ENCODE assay signal across 22 cellular contexts in the genomic region with DNA sequence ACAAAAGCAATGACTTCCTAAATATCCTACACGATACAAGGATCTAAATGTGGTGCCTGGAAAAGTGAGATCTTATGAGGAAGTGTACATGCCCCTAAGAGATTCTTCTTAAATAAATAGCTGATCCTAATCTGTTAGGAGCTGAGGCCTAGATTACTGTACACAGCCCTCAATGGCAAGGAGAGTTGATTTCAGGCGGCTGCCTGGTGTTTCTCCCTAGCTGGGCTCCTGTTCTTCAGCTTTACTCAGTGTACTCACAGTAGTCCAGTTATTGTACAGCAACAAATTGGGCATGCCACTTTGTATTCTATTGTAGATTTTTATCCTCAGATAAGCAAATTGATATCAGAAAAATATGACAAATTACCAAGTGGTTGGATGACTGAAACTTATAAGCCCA.
DNase-seq lines count a peak whose midpoint lies in the region; ATAC-seq and TF ChIP-seq lines count a peak whose summit lies in the region.
"Had no signal": no experiment of that assay in that cellular context is flagged by ENCODE, and none has a peak within 500 bp of the region (broad histone marks: within the 10 kb centered on the region; RNA-seq: fewer than 3 reads in every experiment).

No MANE protein-coding gene starts in this region.

- peak; percentile 3 for DNase-seq in NCI-H748 (lab: John Stamatoyannopoulos, UW; ENCODE audit: unreplicated experiment)
- no peak for DNase-seq in NCI-H748 treated with DMSO at 0.1 percent for 48 hours (lab: John Stamatoyannopoulos, UW)
- DNase-seq in SK-N-SH = no peak
- peak; percentile 37 for DNase-seq in cerebellar cortex (ENCODE audit: low spot score)
- no peak for DNase-seq in mesothelial cell of epicardium (ENCODE audit: low spot score in 2 of 2, unreplicated experiment in 2 of 2)
- DNase-seq: 8988T; ACHN; CD4-positive, alpha-beta memory T cell; CD4-positive, CD25-positive, alpha-beta regulatory T cell; CD8-positive, alpha-beta memory T cell; DMS153; DMS53; DMS79; DND-41; EL; GDM1 had no signal

- peak overlapping the region; percentile 34 for H3K27ac Mint-ChIP-seq in mesothelial cell of epicardium
- H3K27ac Mint-ChIP-seq: CD14-positive monocyte; CD4-positive, alpha-beta memory T cell; CD4-positive, CD25-positive, alpha-beta regulatory T cell; CD8-positive, alpha-beta memory T cell had no signal

- peak overlapping the region in 1 of 2 experiments; percentile 34; a peak in 2 of 4 replicates for H3K27ac ChIP-seq in SK-N-SH (ENCODE audit: low read depth in 2 of 2, low read length in 1 of 2)
- H3K27ac ChIP-seq: BLaER1 had no signal

- TF ChIP-seq CTCF in SK-N-SH (IDR thresholded peaks at IDR 0.05) (no peak), mesothelial cell of epicardium (IDR thresholded peaks at IDR 0.05; ENCODE audit: unreplicated experiment) (no peak)

- POLR2A ChIA-PET in SK-N-SH (lab: Yijun Ruan, JAX) = no interaction called here

- CTCF ChIA-PET in SK-N-SH (lab: Yijun Ruan, JAX) = no interaction called here

- H3K4me2 ChIP-seq in SK-N-SH = no peak overlapping the region
- H3K4me2 ChIP-seq: BLaER1 had no signal

- no peaks in the 10 kb centered on the region for H3K79me2 ChIP-seq in SK-N-SH (ENCODE audit: insufficient read depth)

- H3K4me3 ChIP-seq in SK-N-SH (ENCODE audit: low read depth in 2 of 2, low read length in 1 of 2) = no peak overlapping the region
- H3K4me3 ChIP-seq: BLaER1, GM12878 had no signal

- TF ChIP-seq RAD21 in SK-N-SH (IDR thresholded peaks at IDR 0.05; ENCODE audit: low read length) = no peak

- H3K9me3 ChIP-seq in SK-N-SH = no peaks in the 10 kb centered on the region
- H3K9me3 ChIP-seq: BE2C, BLaER1 had no signal

- H3F3A ChIP-seq in SK-N-SH (replicated peaks; ENCODE audit: insufficient read depth) = no peaks in the 10 kb centered on the region

- ATAC-seq in SK-N-SH treated with all-trans-retinoic acid at 6 μM for 48 hours (peak; percentile 60), GM18511 (IDR thresholded peaks at IDR 0.05; ENCODE audit: unreplicated experiment) (no peak)
- ATAC-seq: GM12878 had no signal

- H3K4me1 ChIP-seq in SK-N-SH (ENCODE audit: control insufficient read depth in 1 of 2, insufficient read depth in 2 of 2, low read depth in 1 of 2, low read length in 1 of 2) = peaks cover 0 to 11% of the 10 kb centered on the region in 2 experiments; a peak in 2 of 4 replicates
- H3K4me1 ChIP-seq: BLaER1 had no signal

- H3K36me3 Mint-ChIP-seq in mesothelial cell of epicardium = peaks cover 2% of the 10 kb centered on the region
- H3K36me3 Mint-ChIP-seq: CD14-positive monocyte; CD4-positive, alpha-beta memory T cell; CD4-positive, CD25-positive, alpha-beta regulatory T cell; CD8-positive, alpha-beta memory T cell had no signal

- H3K27me3 Mint-ChIP-seq in mesothelial cell of epicardium (ENCODE audit: low read depth) = no peaks in the 10 kb centered on the region
- H3K27me3 Mint-ChIP-seq: CD4-positive, CD25-positive, alpha-beta regulatory T cell had no signal

- no peak overlapping the region for H3K9ac ChIP-seq in SK-N-SH
- H3K9ac ChIP-seq: BLaER1 had no signal

- H3K9me2 ChIP-seq in SK-N-SH = no peaks in the 10 kb centered on the region

- H2AFZ ChIP-seq in SK-N-SH (ENCODE audit: low read depth) = no peak overlapping the region

- peaks cover 22% of the 10 kb centered on the region for H3K4me1 Mint-ChIP-seq in mesothelial cell of epicardium
- H3K4me1 Mint-ChIP-seq: CD14-positive monocyte; CD4-positive, alpha-beta memory T cell; CD4-positive, CD25-positive, alpha-beta regulatory T cell; CD8-positive, alpha-beta memory T cell had no signal

- H4K20me1 ChIP-seq in SK-N-SH (ENCODE audit: insufficient read depth) = no peaks in the 10 kb centered on the region
- H4K20me1 ChIP-seq: BLaER1 had no signal

- peaks cover 4% of the 10 kb centered on the region for H3K9me3 Mint-ChIP-seq in mesothelial cell of epicardium
- H3K9me3 Mint-ChIP-seq: CD4-positive, alpha-beta memory T cell; CD4-positive, CD25-positive, alpha-beta regulatory T cell; CD8-positive, alpha-beta memory T cell had no signal

- 77% methylated on average over 2 of the region's 2 CpGs for WGBS in SK-N-SH (ENCODE audit: low lambda C conversion rate)

- TF ChIP-seq EP300 in SK-N-SH (IDR thresholded peaks at IDR 0.05; ENCODE audit: borderline replicate concordance in 1 of 2, low read depth in 1 of 2, low read length in 1 of 2) = no peak

- H3K27me3 ChIP-seq in SK-N-SH (ENCODE audit: insufficient read depth) = no peaks in the 10 kb centered on the region
- H3K27me3 ChIP-seq: BE2C, BLaER1 had no signal

- H3K4me3 Mint-ChIP-seq in mesothelial cell of epicardium = no peak overlapping the region
- H3K4me3 Mint-ChIP-seq: CD14-positive monocyte; CD4-positive, alpha-beta memory T cell; CD4-positive, CD25-positive, alpha-beta regulatory T cell; CD8-positive, alpha-beta memory T cell had no signal

- H3K36me3 ChIP-seq in SK-N-SH (replicated peaks in 1 of 2; ENCODE audit: control insufficient read depth in 1 of 2, insufficient read depth in 2 of 2, low read length in 1 of 2) = no peaks in the 10 kb centered on the region
- H3K36me3 ChIP-seq: BE2C, BLaER1 had no signal

TF ChIP-seq in SK-N-SH treated with all-trans-retinoic acid at 6 μM for 48 hours, 23 proteins besides CTCF, POLR2A, EP300 and RAD21:
- TF ChIP-seq ZNF565 (CRISPR knock-in tag; conservative IDR thresholded peaks at IDR 0.05; ENCODE audit: low read depth) (no peak), PPARA (CRISPR knock-in tag; IDR thresholded peaks at IDR 0.05; ENCODE audit: borderline replicate concordance) (0 out of 2 replicates have a peak, but pooled peaks have one; percentile 57), SNAI2 (CRISPR knock-in tag; IDR thresholded peaks at IDR 0.05) (no peak), ESRRG (CRISPR knock-in tag; IDR thresholded peaks at IDR 0.05) (no peak), ZFP3 (CRISPR knock-in tag; IDR thresholded peaks at IDR 0.05) (no peak)

TF ChIP-seq in SK-N-SH, 30 proteins besides CTCF, POLR2A, EP300 and RAD21:
- TF ChIP-seq GATA2 (CRISPR knock-in tag; IDR thresholded peaks at IDR 0.05) (no peak), SIN3A (IDR thresholded peaks at IDR 0.05; ENCODE audit: borderline replicate concordance, low read depth, low read length) (no peak), SMC3 (IDR thresholded peaks at IDR 0.05; ENCODE audit: low read depth, low read length) (no peak), MXI1 (IDR thresholded peaks at IDR 0.05; ENCODE audit: low read depth, low read length) (no peak), NFIC (IDR thresholded peaks at IDR 0.05; ENCODE audit: borderline replicate concordance) (no peak), JUND (IDR thresholded peaks at IDR 0.05) (no peak), EZH2phosphoT487 (IDR thresholded peaks at IDR 0.05; ENCODE audit: borderline replicate concordance, low read depth) (no peak), FOXJ3 (CRISPR knock-in tag; IDR thresholded peaks at IDR 0.05) (no peak)
- TF ChIP-seq, protein P1, sequence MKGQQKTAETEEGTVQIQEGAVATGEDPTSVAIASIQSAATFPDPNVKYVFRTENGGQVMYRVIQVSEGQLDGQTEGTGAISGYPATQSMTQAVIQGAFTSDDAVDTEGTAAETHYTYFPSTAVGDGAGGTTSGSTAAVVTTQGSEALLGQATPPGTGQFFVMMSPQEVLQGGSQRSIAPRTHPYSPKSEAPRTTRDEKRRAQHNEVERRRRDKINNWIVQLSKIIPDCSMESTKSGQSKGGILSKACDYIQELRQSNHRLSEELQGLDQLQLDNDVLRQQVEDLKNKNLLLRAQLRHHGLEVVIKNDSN (IDR thresholded peaks at IDR 0.05; ENCODE audit: borderline replicate concordance, low read depth) = no peak

Comparison
In these comparisons a context has a peak if more than half of its experiments do, and no peak if none do; other contexts are left out.
1. DNase-seq: peak in NCI-H748 (single experiment) and cerebellar cortex (single experiment); none in NCI-H748 treated with DMSO at 0.1 percent for 48 hours (single experiment), SK-N-SH (single experiment) and mesothelial cell of epicardium (0 of 2).